In genomic region chr22:43885319-43885671, GRCh38 we compare ENCODE assay signal across 21 cellular contexts. TPM values are rescaled to one million over a fixed set of nuclear protein-coding genes. Genes with fewer than 3 reads are reported as not detected.
DNase-seq lines count a peak whose midpoint lies in the region; ATAC-seq and TF ChIP-seq lines count a peak whose summit lies in the region.
"Had no signal": no experiment of that assay in that cellular context is flagged by ENCODE, and none has a peak within 500 bp of the region (broad histone marks: within the 10 kb centered on the region; RNA-seq: fewer than 3 reads in every experiment).

No MANE protein-coding gene starts in this region.

- H3K4me2 ChIP-seq in OCI-LY3 (ENCODE audit: low read length) (peak overlapping the region; percentile 76; the same call in 1 of the 2 replicates), mammary epithelial cell (ENCODE audit: insufficient read depth, low read depth, low read length) (no peak overlapping the region)

- DNase-seq in CD14-positive monocyte (ENCODE audit: low spot score) (no peak), posterior vena cava (ENCODE audit: low spot score) (peak; percentile 32), mammary epithelial cell (no peak), germinal center (ENCODE audit: low spot score) (no peak)
- no peak for DNase-seq in central memory CD8-positive, alpha-beta T cell (ENCODE audit: low spot score in 2 of 2)
- no peak for DNase-seq in stimulated activated CD4-positive, alpha-beta T cell treated with anti-CD3 and anti-CD28 coated beads, Interleukin-12 subunit alpha, Interleukin-12 subunit beta, amount 100 ng/mL, for 4 hours
- DNase-seq: GF-D8 had no signal

- peaks cover 5% of the 10 kb centered on the region for H3K27me3 ChIP-seq in OCI-LY3 (ENCODE audit: low read depth, low read length)
- H3K27me3 ChIP-seq in mammary epithelial cell (ENCODE audit: insufficient read depth, low read length), result no peaks in the 10 kb centered on the region
- H3K27me3 ChIP-seq: ovary, upper lobe of left lung had no signal

- CTCF ChIA-PET in mammary epithelial cell (lab: Charles Lee; ENCODE audit: low non-redundant PET), result interaction anchor here (0.7 kb wide), 1 partner anchor 70 kb away, joined by 3 read pairs; the partner anchor contains the start of gene SAMM50

- H3K27me3 Mint-ChIP-seq in CD14-positive monocyte (ENCODE audit: low read depth in 3 of 3), result peaks cover 7 to 20% (median 10%) of the 10 kb centered on the region in 3 donors
- peaks cover 58% of the 10 kb centered on the region for H3K27me3 Mint-ChIP-seq in central memory CD8-positive, alpha-beta T cell

- no peaks in the 10 kb centered on the region for H3K79me2 ChIP-seq in OCI-LY3 (ENCODE audit: low read length)
- no peaks in the 10 kb centered on the region for H3K79me2 ChIP-seq in mammary epithelial cell (ENCODE audit: insufficient read depth, low read length)

- H3K4me1 ChIP-seq in OCI-LY3 (ENCODE audit: low read length) (peaks cover 4% of the 10 kb centered on the region), mammary epithelial cell (ENCODE audit: insufficient read depth, low read length) (no peaks in the 10 kb centered on the region)

- H3K9ac ChIP-seq in OCI-LY3 (ENCODE audit: low read length) (no peak overlapping the region), mammary epithelial cell (ENCODE audit: insufficient read depth, low read length) (no peak overlapping the region)
- H3K9ac ChIP-seq: GM23248 had no signal

- ATAC-seq in central memory CD8-positive, alpha-beta T cell (replicated peaks; ENCODE audit: extremely low read depth, poor library complexity, severe bottlenecking), result no peak
- ATAC-seq: activated naive CD8-positive, alpha-beta T cell treated with anti-CD3 and anti-CD28 coated beads, Interleukin-2, amount 50 U/mL, for 24 hours had no signal

- H3K27ac ChIP-seq in OCI-LY3 (ENCODE audit: low read length) (no peak overlapping the region), mammary epithelial cell (ENCODE audit: insufficient read depth, low read depth, low read length) (no peak overlapping the region)
- H3K27ac ChIP-seq: GM23248, ovary, skin epidermis, upper lobe of left lung, WERI-Rb-1 had no signal

- dilution Hi-C loops in mammary epithelial cell (cut with HindIII; ENCODE audit: low sequenced_read_pairs), result loop anchor here (5.0 kb wide), 1 partner anchor 87 kb away; no protein-coding TSS in a partner anchor

- in situ Hi-C loops in mammary epithelial cell (cut with MboI; ENCODE audit: low sequenced_read_pairs in 2 of 2), result no loop called here

- WGBS in mammary epithelial cell (ENCODE audit: low coverage, missing lambda C conversion rate), result 75% methylated on average over 4 of the region's 7 CpGs

- no TSS peak for BruUV-seq in mammary epithelial cell (replicated peaks; lab: Mats Ljungman, UMichigan)

- H3K9me3 Mint-ChIP-seq in CD14-positive monocyte, result no peaks in the 10 kb centered on the region
- no peaks in the 10 kb centered on the region for H3K9me3 Mint-ChIP-seq in central memory CD8-positive, alpha-beta T cell
- H3K9me3 Mint-ChIP-seq: activated naive CD8-positive, alpha-beta T cell treated with anti-CD3 and anti-CD28 coated beads, Interleukin-2, amount 50 U/mL, for 24 hours had no signal

- no peaks in the 10 kb centered on the region for H3K4me1 Mint-ChIP-seq in CD14-positive monocyte
- peaks cover 4% of the 10 kb centered on the region for H3K4me1 Mint-ChIP-seq in central memory CD8-positive, alpha-beta T cell
- H3K4me1 Mint-ChIP-seq: activated naive CD8-positive, alpha-beta T cell treated with anti-CD3 and anti-CD28 coated beads, Interleukin-2, amount 50 U/mL, for 24 hours; nephron had no signal

- no peaks in the 10 kb centered on the region for H3K9me3 ChIP-seq in OCI-LY3 (ENCODE audit: insufficient read depth, low read length)
- no peaks in the 10 kb centered on the region for H3K9me3 ChIP-seq in mammary epithelial cell (replicated peaks; ENCODE audit: insufficient read depth, low read length)
- H3K9me3 ChIP-seq: ovary, upper lobe of left lung had no signal

- intact Hi-C loops in CD14-positive monocyte (cut with micrococcal nuclease), result no loop called here
- intact Hi-C loops in posterior vena cava (cut with DNase I), result loop anchor here in 1 of 2 donors (5.0 kb wide), 1 partner anchor 498 kb away; no protein-coding TSS in a partner anchor
- intact Hi-C loops in mammary epithelial cell (cut with micrococcal nuclease), result loop anchor here (1.0 kb wide), 1 partner anchor 497 kb away; no protein-coding TSS in a partner anchor

- H2AFZ ChIP-seq in OCI-LY3 (ENCODE audit: low read depth, low read length) (no peak overlapping the region), mammary epithelial cell (ENCODE audit: low read depth, low read length) (no peak overlapping the region)
- H2AFZ ChIP-seq: GM23248 had no signal

- H3K27ac Mint-ChIP-seq in CD14-positive monocyte, result no peak overlapping the region
- H3K27ac Mint-ChIP-seq in central memory CD8-positive, alpha-beta T cell (ENCODE audit: low read depth), result no peak overlapping the region
- H3K27ac Mint-ChIP-seq: activated naive CD8-positive, alpha-beta T cell treated with anti-CD3 and anti-CD28 coated beads, Interleukin-2, amount 50 U/mL, for 24 hours; nephron had no signal

- no peaks in the 10 kb centered on the region for H3K36me3 Mint-ChIP-seq in CD14-positive monocyte
- no peaks in the 10 kb centered on the region for H3K36me3 Mint-ChIP-seq in central memory CD8-positive, alpha-beta T cell (ENCODE audit: insufficient read depth)
- H3K36me3 Mint-ChIP-seq: CD4-positive, CD25-positive, alpha-beta regulatory T cell had no signal

- H3K4me3 Mint-ChIP-seq in CD14-positive monocyte, result no peak overlapping the region
- H3K4me3 Mint-ChIP-seq in central memory CD8-positive, alpha-beta T cell, result peak overlapping the region; percentile 32
- H3K4me3 Mint-ChIP-seq: activated naive CD8-positive, alpha-beta T cell treated with anti-CD3 and anti-CD28 coated beads, Interleukin-2, amount 50 U/mL, for 24 hours; CD4-positive, CD25-positive, alpha-beta regulatory T cell; nephron had no signal

- peak; percentile 44 for TF ChIP-seq CTCF in CD14-positive monocyte (IDR thresholded peaks at IDR 0.05)
- no peak for TF ChIP-seq CTCF in OCI-LY3 (IDR thresholded peaks at IDR 0.05; ENCODE audit: low read depth, low read length)
- no peak for TF ChIP-seq CTCF in mammary epithelial cell (conservative IDR thresholded peaks at IDR 0.05 in 1 of 2, IDR thresholded peaks at IDR 0.05 in 1 of 2; ENCODE audit: extremely low read depth in 1 of 2, insufficient read depth in 1 of 2, low read depth in 1 of 2, low read length in 2 of 2)

- H3K4me3 ChIP-seq in OCI-LY3 (ENCODE audit: low read length) (no peak overlapping the region), mammary epithelial cell (replicated peaks in 1 of 3; ENCODE audit: insufficient read depth in 1 of 3, low read depth in 2 of 3, low read length in 3 of 3) (no peak overlapping the region)
- H3K4me3 ChIP-seq: GM23248, ovary, skin epidermis, upper lobe of left lung had no signal

- H3K36me3 ChIP-seq in OCI-LY3 (replicated peaks; ENCODE audit: low read depth, low read length) (no peaks in the 10 kb centered on the region), mammary epithelial cell (ENCODE audit: insufficient read depth, low read length) (no peaks in the 10 kb centered on the region)
- H3K36me3 ChIP-seq: ovary, upper lobe of left lung, WERI-Rb-1 had no signal

- no peaks in the 10 kb centered on the region for H4K20me1 ChIP-seq in OCI-LY3 (ENCODE audit: insufficient read depth, low read length)
- no peaks in the 10 kb centered on the region for H4K20me1 ChIP-seq in mammary epithelial cell (ENCODE audit: insufficient read depth, low read length)

RNA-seq across cellular contexts. Expression of gene PNPLA5, which starts 6.5 kb away (rescaled TPM):
- polyA plus RNA-seq in CD14-positive monocyte (not detected), mammary epithelial cell (0.05 TPM)
- total RNA-seq in posterior vena cava (not detected), mammary epithelial cell (under 1 TPM in 1 of 2 donors, not detected in 1; 0.17 TPM)
- polyA minus RNA-seq in mammary epithelial cell, result not detected
- total RNA-seq: activated CD8-positive, alpha-beta memory T cell treated with anti-CD3 and anti-CD28 coated beads for 36 hours; CD4-positive, CD25-positive, alpha-beta regulatory T cell; endothelial cell of umbilical vein; GM23248; left colon; PC-3; renal cortical epithelial cell; upper lobe of left lung had no signal
- polyA plus RNA-seq: CD4-positive, CD25-positive, alpha-beta regulatory T cell; endothelial cell of umbilical vein; GM23248; ovary had no signal

RNA-seq across cellular contexts. Expression of gene SULT4A1, which starts 23.0 kb away (rescaled TPM):
- not detected for polyA plus RNA-seq in CD14-positive monocyte
- not detected for total RNA-seq in posterior vena cava
- total RNA-seq in mammary epithelial cell, result 1 to 10 TPM in 1 of 2 donors, under 1 TPM in 1; 0.82 to 1.5 TPM
- 0.11 TPM for polyA plus RNA-seq in mammary epithelial cell
- polyA minus RNA-seq in mammary epithelial cell, result not detected
- total RNA-seq: activated CD8-positive, alpha-beta memory T cell treated with anti-CD3 and anti-CD28 coated beads for 36 hours; CD4-positive, CD25-positive, alpha-beta regulatory T cell; endothelial cell of umbilical vein; GM23248; PC-3; upper lobe of left lung had no signal
- polyA plus RNA-seq: CD4-positive, CD25-positive, alpha-beta regulatory T cell; GM23248 had no signal

RNA-seq across cellular contexts. Expression of gene PNPLA3, which starts 38.3 kb away (rescaled TPM):
- not detected for polyA plus RNA-seq in CD14-positive monocyte
- under 1 TPM in 1 of 2 donors, not detected in 1; 0.51 TPM for total RNA-seq in posterior vena cava
- 10 to 100 TPM in 1 of 2 donors, 1 to 10 TPM in 1; 6.2 to 13.2 TPM for total RNA-seq in mammary epithelial cell
- polyA plus RNA-seq in mammary epithelial cell, result 9.2 TPM
- polyA minus RNA-seq in mammary epithelial cell, result 48.0 TPM
- total RNA-seq: CD4-positive, CD25-positive, alpha-beta regulatory T cell had no signal
- polyA plus RNA-seq: CD4-positive, CD25-positive, alpha-beta regulatory T cell had no signal

Comparison
In these comparisons a context has a peak if more than half of its experiments do, and no peak if none do; other contexts are left out.
1. RNA of gene PNPLA3, which starts 38.3 kb away (total RNA-seq): 6.2 to 13.2 TPM in mammary epithelial cell; 0.51 TPM in posterior vena cava; every median in the first group is over 4 times any median in the second.